ENCODE assay signal across 31 cellular contexts in genomic region chr3:158460929-158461328, GRCh38.
DNase-seq lines count a peak whose midpoint lies in the region; ATAC-seq and TF ChIP-seq lines count a peak whose summit lies in the region.
"Had no signal": no experiment of that assay in that cellular context is flagged by ENCODE, and none has a peak within 500 bp of the region (broad histone marks: within the 10 kb centered on the region; RNA-seq: fewer than 3 reads in every experiment).

No MANE protein-coding gene starts in this region.

- H3K4me3 Mint-ChIP-seq in CD14-positive monocyte (no peak overlapping the region), progenitor cell of endocrine pancreas (ENCODE audit: low read depth) (no peak overlapping the region)
- H3K4me3 Mint-ChIP-seq in CD4-positive, alpha-beta T cell = no peak overlapping the region
- H3K4me3 Mint-ChIP-seq: activated CD4-positive, alpha-beta T cell treated with anti-CD3 and anti-CD28 coated beads for 36 hours; activated CD8-positive, alpha-beta T cell treated with anti-CD3 and anti-CD28 coated beads, Interleukin-2, amount 10 ng/mL, durations not matched to agents 7 days and 5 days; activated T-helper 17 cell treated with anti-CD3 and anti-CD28 coated beads, Interleukin-2, amount 50 U/mL, for 72 hours; stimulated activated naive B cell treated with anti-CD40 and anti-IgM and Interleukin-4, amounts not matched to agents 10 μg/mL and 1 μg/mL and 100 μg/mL, for 72 hours; T-helper 17 cell; type B pancreatic cell had no signal

- H4K91ac ChIP-seq in IMR-90 (ENCODE audit: insufficient read depth, low read depth, low read length) = no peak overlapping the region

- no peak overlapping the region for H2BK20ac ChIP-seq in IMR-90 (ENCODE audit: low read depth, low read length)

- H3K4me1 Mint-ChIP-seq in CD14-positive monocyte (peaks cover 22% of the 10 kb centered on the region), progenitor cell of endocrine pancreas (ENCODE audit: low read depth) (peaks cover 14% of the 10 kb centered on the region)
- no peaks in the 10 kb centered on the region for H3K4me1 Mint-ChIP-seq in CD4-positive, alpha-beta T cell (ENCODE audit: low read depth)
- H3K4me1 Mint-ChIP-seq: activated CD4-positive, alpha-beta T cell treated with anti-CD3 and anti-CD28 coated beads for 36 hours; activated T-helper 17 cell treated with anti-CD3 and anti-CD28 coated beads, Interleukin-2, amount 50 U/mL, for 72 hours; T-helper 17 cell had no signal

- no peak for TF ChIP-seq POLR2A in IMR-90 (IDR thresholded peaks at IDR 0.05; ENCODE audit: low read depth, low read length)

- no peak overlapping the region for H3K56ac ChIP-seq in IMR-90 (ENCODE audit: extremely low read depth, insufficient read depth, low read length)

- intact Hi-C loops in CD14-positive monocyte (cut with micrococcal nuclease) (no loop called here), IMR-90 (cut with micrococcal nuclease) (no loop called here)
- intact Hi-C loops in CD4-positive, alpha-beta T cell (cut with DNase I, micrococcal nuclease) = no loop called here

- no peak overlapping the region for H3K4me3 ChIP-seq in IMR-90 (ENCODE audit: insufficient read depth, low read depth, low read length)
- peak overlapping the region; percentile 46 for H3K4me3 ChIP-seq in adipocyte (ENCODE audit: low read length)
- no peak overlapping the region for H3K4me3 ChIP-seq in fibroblast of the aortic adventitia (ENCODE audit: low read depth, low read length)
- H3K4me3 ChIP-seq: BLaER1 treated with 17β-estradiol and CSF1 and Interleukin-3, amounts not matched to agents 10 nM and 100 nM; cardiac muscle cell; colonic mucosa; gastroesophageal sphincter; left lung; MG63; ovary had no signal

- in situ Hi-C loops in IMR-90 (cut with MboI; ENCODE audit: low sequenced_read_pairs) = no loop called here

- CTCF ChIA-PET in IMR-90 (lab: Yijun Ruan, JAX) = no interaction called here
- CTCF ChIA-PET in CD4-positive, alpha-beta T cell (lab: Charles Lee) = no interaction called here

- H3K9me1 ChIP-seq in IMR-90 (ENCODE audit: insufficient read depth, low read length) = no peaks in the 10 kb centered on the region

- H3K27ac ChIP-seq in IMR-90 (ENCODE audit: insufficient read depth, low read length) = no peak overlapping the region
- H3K27ac ChIP-seq in CD4-positive, alpha-beta T cell (ENCODE audit: low read depth, low read length) = no peak overlapping the region
- H3K27ac ChIP-seq: BLaER1 treated with 17β-estradiol and CSF1 and Interleukin-3, amounts not matched to agents 10 nM and 100 nM; cardiac muscle cell; colonic mucosa; gastroesophageal sphincter; HL-60; KMS-11; left lung; ovary had no signal

- no peak overlapping the region for H2BK120ac ChIP-seq in IMR-90 (ENCODE audit: low read depth, low read length)

- no peak overlapping the region for H4K8ac ChIP-seq in IMR-90 (ENCODE audit: low read depth in 2 of 2, low read length in 2 of 2)

- H3K9me3 Mint-ChIP-seq in CD14-positive monocyte (no peaks in the 10 kb centered on the region), progenitor cell of endocrine pancreas (ENCODE audit: low read depth) (no peaks in the 10 kb centered on the region)
- no peaks in the 10 kb centered on the region for H3K9me3 Mint-ChIP-seq in CD4-positive, alpha-beta T cell
- H3K9me3 Mint-ChIP-seq: activated T-helper 17 cell treated with anti-CD3 and anti-CD28 coated beads, Interleukin-2, amount 50 U/mL, for 72 hours; type B pancreatic cell had no signal

- H3K27ac Mint-ChIP-seq in CD14-positive monocyte = peak overlapping the region in 4 of 7 donors; percentile 55 to 80 (median 61)
- no peak overlapping the region for H3K27ac Mint-ChIP-seq in progenitor cell of endocrine pancreas
- no peak overlapping the region for H3K27ac Mint-ChIP-seq in CD4-positive, alpha-beta T cell
- H3K27ac Mint-ChIP-seq: activated CD4-positive, alpha-beta T cell treated with anti-CD3 and anti-CD28 coated beads for 36 hours; activated CD8-positive, alpha-beta T cell treated with anti-CD3 and anti-CD28 coated beads, Interleukin-2, amount 10 ng/mL, durations not matched to agents 7 days and 5 days; activated T-helper 17 cell treated with anti-CD3 and anti-CD28 coated beads, Interleukin-2, amount 50 U/mL, for 72 hours; stimulated activated naive B cell treated with anti-CD40 and anti-IgM and Interleukin-4, amounts not matched to agents 10 μg/mL and 1 μg/mL and 100 μg/mL, for 72 hours; T-helper 17 cell; type B pancreatic cell had no signal

- H3K79me1 ChIP-seq in IMR-90 (ENCODE audit: low read depth in 1 of 2, low read length in 2 of 2) = no peaks in the 10 kb centered on the region

- no peak overlapping the region for H3K14ac ChIP-seq in IMR-90 (replicated peaks; ENCODE audit: low read depth, low read length)

- no peak overlapping the region for H2AFZ ChIP-seq in IMR-90 (replicated peaks; ENCODE audit: low read length, poor library complexity)

- H3K36me3 Mint-ChIP-seq in CD14-positive monocyte (peaks cover 0 to 8% of the 10 kb centered on the region in 2 donors), progenitor cell of endocrine pancreas (ENCODE audit: insufficient read depth) (no peaks in the 10 kb centered on the region)
- H3K36me3 Mint-ChIP-seq in CD4-positive, alpha-beta T cell (ENCODE audit: low read depth) = no peaks in the 10 kb centered on the region
- H3K36me3 Mint-ChIP-seq: type B pancreatic cell had no signal

- no peak overlapping the region for H2AK5ac ChIP-seq in IMR-90 (ENCODE audit: low read depth, low read length)

- H3K9ac ChIP-seq in IMR-90 (ENCODE audit: low read depth, low read length) = no peak overlapping the region
- peak overlapping the region; percentile 46 for H3K9ac ChIP-seq in adipocyte (ENCODE audit: low read length)
- H3K9ac ChIP-seq: BLaER1 treated with 17β-estradiol and CSF1 and Interleukin-3, amounts not matched to agents 10 nM and 100 nM; KMS-11 had no signal

- POLR2A ChIA-PET in IMR-90 (lab: Charles Lee; ENCODE audit: unreplicated experiment) = no interaction called here
- POLR2A ChIA-PET in CD4-positive, alpha-beta T cell (lab: Charles Lee) = no interaction called here

- H3K9me3 ChIP-seq in IMR-90 (ENCODE audit: control insufficient read depth, insufficient read depth, low read length) = no peaks in the 10 kb centered on the region
- no peaks in the 10 kb centered on the region for H3K9me3 ChIP-seq in adipocyte (ENCODE audit: control insufficient read depth, low read length)
- no peaks in the 10 kb centered on the region for H3K9me3 ChIP-seq in CD4-positive, alpha-beta T cell (ENCODE audit: control insufficient read depth, low read length)
- H3K9me3 ChIP-seq: BLaER1 treated with 17β-estradiol and CSF1 and Interleukin-3, amounts not matched to agents 10 nM and 100 nM; colonic mucosa; gastroesophageal sphincter; left lung; MG63; ovary had no signal

- no peak overlapping the region for H3K23ac ChIP-seq in IMR-90 (ENCODE audit: low read depth, low read length)

- no peak overlapping the region for H3K18ac ChIP-seq in IMR-90 (ENCODE audit: low read depth, low read length)

- TF ChIP-seq RAD21 in IMR-90 (IDR thresholded peaks at IDR 0.05; ENCODE audit: low read length) = no peak

- ATAC-seq in IMR-90 (ENCODE audit: low read depth) = no peak
- no peak for ATAC-seq in GM21737 (IDR thresholded peaks at IDR 0.05; ENCODE audit: unreplicated experiment)
- no peak for ATAC-seq in CD4-positive, alpha-beta T cell (ENCODE audit: poor library complexity)
- ATAC-seq: activated CD4-positive, alpha-beta T cell treated with anti-CD3 and anti-CD28 coated beads for 36 hours; activated CD8-positive, alpha-beta T cell treated with anti-CD3 and anti-CD28 coated beads, Interleukin-2, amount 10 ng/mL, durations not matched to agents 7 days and 5 days; activated T-helper 17 cell treated with anti-CD3 and anti-CD28 coated beads, Interleukin-2, amount 50 U/mL, for 72 hours; gastroesophageal sphincter; HCT116; left lung; stimulated activated naive B cell treated with anti-CD40 and anti-IgM and Interleukin-4, amounts not matched to agents 10 μg/mL and 1 μg/mL and 100 μg/mL, for 72 hours; T-helper 17 cell had no signal

- no peak overlapping the region for H3K4me2 ChIP-seq in IMR-90 (ENCODE audit: low read depth, low read length)
- H3K4me2 ChIP-seq: BLaER1 treated with 17β-estradiol and CSF1 and Interleukin-3, amounts not matched to agents 10 nM and 100 nM; KMS-11 had no signal

- dilution Hi-C loops in IMR-90 (cut with HindIII; ENCODE audit: low sequenced_read_pairs, unreplicated experiment) = no loop called here

- no peaks in the 10 kb centered on the region for H4K20me1 ChIP-seq in IMR-90 (ENCODE audit: insufficient read depth, low read length)
- H4K20me1 ChIP-seq: BLaER1 treated with 17β-estradiol and CSF1 and Interleukin-3, amounts not matched to agents 10 nM and 100 nM had no signal

- no peak overlapping the region for H2AK9ac ChIP-seq in IMR-90 (replicated peaks; ENCODE audit: low read depth, low read length, poor library complexity)

- TF ChIP-seq CTCF in CD14-positive monocyte (IDR thresholded peaks at IDR 0.05) = no peak
- TF ChIP-seq CTCF in IMR-90 (conservative IDR thresholded peaks at IDR 0.05; ENCODE audit: low read depth, low read length) = no peak
- TF ChIP-seq CTCF in fibroblast of the aortic adventitia (IDR thresholded peaks at IDR 0.05; ENCODE audit: insufficient read depth, low read length) = no peak
- no peak for TF ChIP-seq CTCF in progenitor cell of endocrine pancreas (IDR thresholded peaks at IDR 0.05; ENCODE audit: unreplicated experiment)
- TF ChIP-seq CTCF in CD4-positive, alpha-beta T cell (IDR thresholded peaks at IDR 0.05) = no peak

- no peak for DNase-seq in CD14-positive monocyte (ENCODE audit: low spot score)
- peak; percentile 45 for DNase-seq in IMR-90
- no peak for DNase-seq in adipocyte (ENCODE audit: low read depth)
- peak; percentile 35 for DNase-seq in fibroblast of the aortic adventitia (ENCODE audit: low read depth)
- no peak for DNase-seq in progenitor cell of endocrine pancreas (ENCODE audit: low spot score, unreplicated experiment)
- DNase-seq in COLO668 (lab: John Stamatoyannopoulos, UW; ENCODE audit: unreplicated experiment) = no peak
- DNase-seq in CD4-positive, alpha-beta T cell = no peak
- DNase-seq: activated CD4-positive, alpha-beta T cell treated with anti-CD3 and anti-CD28 coated beads for 36 hours; activated CD8-positive, alpha-beta T cell treated with anti-CD3 and anti-CD28 coated beads, Interleukin-2, amount 10 ng/mL, durations not matched to agents 7 days and 5 days; activated naive CD4-positive, alpha-beta T cell treated with anti-CD3 and anti-CD28 coated beads, Interleukin-2, amount 50 U/mL, for 16 hours; colonic mucosa; effector memory CD4-positive, alpha-beta T cell; erythroblast; hippocampal formation; left lung; mesenchymal stem cell; MG63; NCI-H1436 treated with DMSO at 0.1 percent for 48 hours; NCI-H748 treated with DMSO at 0.1 percent for 48 hours; ovary; stimulated activated naive B cell treated with anti-CD40 and anti-IgM and Interleukin-4, amounts not matched to agents 10 μg/mL and 1 μg/mL and 100 μg/mL, for 72 hours; T-helper 17 cell had no signal

- no peak overlapping the region for H2BK5ac ChIP-seq in IMR-90 (ENCODE audit: low read depth, low read length, poor library complexity, severe bottlenecking)

- H2BK15ac ChIP-seq in IMR-90 (ENCODE audit: low read depth, low read length) = no peak overlapping the region

- H3K27me3 Mint-ChIP-seq in CD14-positive monocyte (ENCODE audit: low read depth in 3 of 3) (no peaks in the 10 kb centered on the region), progenitor cell of endocrine pancreas (no peaks in the 10 kb centered on the region)
- H3K27me3 Mint-ChIP-seq in CD4-positive, alpha-beta T cell = no peaks in the 10 kb centered on the region
- H3K27me3 Mint-ChIP-seq: activated CD4-positive, alpha-beta T cell treated with anti-CD3 and anti-CD28 coated beads for 36 hours; activated T-helper 17 cell treated with anti-CD3 and anti-CD28 coated beads, Interleukin-2, amount 50 U/mL, for 72 hours; stimulated activated naive B cell treated with anti-CD40 and anti-IgM and Interleukin-4, amounts not matched to agents 10 μg/mL and 1 μg/mL and 100 μg/mL, for 72 hours; T-helper 17 cell; type B pancreatic cell had no signal

- no CpG with 5 or more reads among the region's 1 CpG for WGBS in IMR-90 (ENCODE audit: extremely low coverage in 2 of 2, insufficient read length in 1 of 2), 2 experiments

- H3K27me3 ChIP-seq in IMR-90 (ENCODE audit: control insufficient read depth, insufficient read depth, low read length) (no peaks in the 10 kb centered on the region), adipocyte (replicated peaks; ENCODE audit: control insufficient read depth, insufficient read depth, low read length) (no peaks in the 10 kb centered on the region)
- H3K27me3 ChIP-seq in CD4-positive, alpha-beta T cell (ENCODE audit: control insufficient read depth, insufficient read depth, low read length) = no peaks in the 10 kb centered on the region
- H3K27me3 ChIP-seq: BLaER1 treated with 17β-estradiol and CSF1 and Interleukin-3, amounts not matched to agents 10 nM and 100 nM; cardiac muscle cell; colonic mucosa; gastroesophageal sphincter; left lung; MG63; ovary had no signal

- no TSS peak for BruUV-seq in IMR-90 (replicated peaks; lab: Mats Ljungman, UMichigan)

- H3K4ac ChIP-seq in IMR-90 (ENCODE audit: low read depth, low read length) = no peak overlapping the region

- no peak overlapping the region for H4K5ac ChIP-seq in IMR-90 (ENCODE audit: low read depth, low read length)

- H3K4me1 ChIP-seq in IMR-90 (ENCODE audit: control insufficient read depth, insufficient read depth, low read length) (no peaks in the 10 kb centered on the region), adipocyte (ENCODE audit: control insufficient read depth, insufficient read depth, low read length) (peaks cover 30% of the 10 kb centered on the region)
- H3K4me1 ChIP-seq: colonic mucosa, gastroesophageal sphincter, left lung had no signal

- H3K36me3 ChIP-seq in IMR-90 (ENCODE audit: control insufficient read depth, insufficient read depth, low read length) = no peaks in the 10 kb centered on the region
- no peaks in the 10 kb centered on the region for H3K36me3 ChIP-seq in adipocyte (ENCODE audit: control insufficient read depth, insufficient read depth, low read length, severe bottlenecking)
- H3K36me3 ChIP-seq: BLaER1 treated with 17β-estradiol and CSF1 and Interleukin-3, amounts not matched to agents 10 nM and 100 nM; cardiac muscle cell; colonic mucosa; gastroesophageal sphincter; left lung; MG63; ovary had no signal

Comparison
In these comparisons a context has a peak if more than half of its experiments do, and no peak if none do; other contexts are left out.
1. DNase-seq: peak in IMR-90 (single experiment) and fibroblast of the aortic adventitia (single experiment); none in CD14-positive monocyte (single experiment), adipocyte (single experiment), progenitor cell of endocrine pancreas (single experiment), COLO668 (single experiment) and CD4-positive, alpha-beta T cell (0 of 10).
2. H3K27ac Mint-ChIP-seq: peak in CD14-positive monocyte (4 of 7); none in progenitor cell of endocrine pancreas (single experiment) and CD4-positive, alpha-beta T cell (single experiment).